Comparison of ENCODE assay signal across 17 cellular contexts in the genomic region with DNA sequence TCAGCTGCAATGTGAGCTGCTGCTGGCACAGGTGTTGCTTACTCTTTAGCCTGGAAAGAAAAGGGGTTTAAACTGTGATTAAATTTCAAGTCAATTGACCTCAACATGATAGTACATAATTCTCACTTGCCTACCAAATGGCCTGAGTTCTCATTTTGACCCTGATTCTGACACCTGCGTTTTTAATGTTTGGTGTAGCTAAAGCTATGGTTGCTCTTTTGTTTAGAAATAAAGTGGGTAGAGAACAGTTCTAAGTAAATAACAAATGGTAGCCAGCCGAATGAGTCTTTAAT.
A peak's percentile ranks its signal among the peaks of the same experiment; 100 is the strongest.
DNase-seq lines count a peak whose midpoint lies in the region; ATAC-seq and TF ChIP-seq lines count a peak whose summit lies in the region.
"Had no signal": no experiment of that assay in that cellular context is flagged by ENCODE, and none has a peak within 500 bp of the region (broad histone marks: within the 10 kb centered on the region; RNA-seq: fewer than 3 reads in every experiment).

No MANE protein-coding gene starts in this region.

- H3K27me3 Mint-ChIP-seq in WTC11 (ENCODE audit: low read depth) (no peaks in the 10 kb centered on the region), neural crest cell (ENCODE audit: low read depth) (no peaks in the 10 kb centered on the region)
- H3K27me3 Mint-ChIP-seq in T-helper 2 cell treated with Interferon-gamma antibody and Interleukin-4, amounts not matched to agents 5 μg/mL and 100 μg/mL, for 36 hours (ENCODE audit: low read depth), result no peaks in the 10 kb centered on the region
- H3K27me3 Mint-ChIP-seq: activated T-helper 17 cell treated with anti-CD3 and anti-CD28 coated beads, Interleukin-2, amount 50 U/mL, for 72 hours; naive B cell had no signal

- CTCF ChIA-PET in WTC11 (lab: Charles Lee), result interaction anchor here (0.6 to 1.7 kb wide), 4 partner anchors 23 to 1009 kb away, joined by 3 to 11 read pairs (median 4); no protein-coding TSS in a partner anchor

- TF ChIP-seq POLR2A in gastroesophageal sphincter (IDR thresholded peaks at IDR 0.05) (no peak), esophagus muscularis mucosa (IDR thresholded peaks at IDR 0.05; ENCODE audit: low read depth) (no peak)

- H3K36me3 Mint-ChIP-seq in WTC11, result no peaks in the 10 kb centered on the region
- H3K36me3 Mint-ChIP-seq in neural crest cell (ENCODE audit: low read depth), result no peaks in the 10 kb centered on the region
- H3K36me3 Mint-ChIP-seq in T-helper 2 cell treated with Interferon-gamma antibody and Interleukin-4, amounts not matched to agents 5 μg/mL and 100 μg/mL, for 36 hours (ENCODE audit: low read depth), result no peaks in the 10 kb centered on the region
- H3K36me3 Mint-ChIP-seq: naive B cell had no signal

- H3K9me3 ChIP-seq in HUES6 (ENCODE audit: control insufficient read depth, insufficient read depth, low read depth, low read length) (no peaks in the 10 kb centered on the region), gastroesophageal sphincter (no peaks in the 10 kb centered on the region), esophagus muscularis mucosa (no peaks in the 10 kb centered on the region)
- H3K9me3 ChIP-seq: prostate gland had no signal

- no peak overlapping the region for H3K9ac ChIP-seq in HUES6 (ENCODE audit: low read length)
- H3K9ac ChIP-seq: GM23248 had no signal

- H3K4me1 ChIP-seq in HUES6 (ENCODE audit: control insufficient read depth, insufficient read depth, low read length), result peaks cover 11% of the 10 kb centered on the region; the same call in 1 of the 2 replicates
- no peaks in the 10 kb centered on the region for H3K4me1 ChIP-seq in gastroesophageal sphincter
- peaks cover 0 to 5% (median 0%) of the 10 kb centered on the region in 4 donors for H3K4me1 ChIP-seq in esophagus muscularis mucosa
- H3K4me1 ChIP-seq: prostate gland had no signal

- no peak overlapping the region for H3K4me3 Mint-ChIP-seq in WTC11
- H3K4me3 Mint-ChIP-seq in neural crest cell, result peak overlapping the region; percentile 85
- H3K4me3 Mint-ChIP-seq in T-helper 2 cell treated with Interferon-gamma antibody and Interleukin-4, amounts not matched to agents 5 μg/mL and 100 μg/mL, for 36 hours, result no peak overlapping the region
- H3K4me3 Mint-ChIP-seq: activated T-helper 17 cell treated with anti-CD3 and anti-CD28 coated beads, Interleukin-2, amount 50 U/mL, for 72 hours; naive B cell had no signal

- WGBS in gastroesophageal sphincter (ENCODE audit: low coverage in 1 of 2), 2 donors, result 64 to 69% methylated on average over 2 of the region's 2 CpGs
- 75% methylated on average over 2 of the region's 2 CpGs for WGBS in esophagus muscularis mucosa

- H3K27ac Mint-ChIP-seq in WTC11, result peak overlapping the region; percentile 20
- H3K27ac Mint-ChIP-seq in neural crest cell (ENCODE audit: unreplicated experiment), result no peak overlapping the region
- no peak overlapping the region for H3K27ac Mint-ChIP-seq in T-helper 2 cell treated with Interferon-gamma antibody and Interleukin-4, amounts not matched to agents 5 μg/mL and 100 μg/mL, for 36 hours
- H3K27ac Mint-ChIP-seq: activated T-helper 17 cell treated with anti-CD3 and anti-CD28 coated beads, Interleukin-2, amount 50 U/mL, for 72 hours; naive B cell had no signal

- POLR2A ChIA-PET in WTC11 (lab: Charles Lee), result interaction anchor here (0.6 kb wide), 1 partner anchor 526 kb away, joined by 3 read pairs; no protein-coding TSS in a partner anchor

- no peak for TF ChIP-seq EP300 in gastroesophageal sphincter (IDR thresholded peaks at IDR 0.05)
- TF ChIP-seq EP300 in esophagus muscularis mucosa (IDR thresholded peaks at IDR 0.05), result no peak

- H3K27ac ChIP-seq in HUES6 (ENCODE audit: low read depth, low read length) (peak overlapping the region; percentile 1; the same call in 1 of the 2 replicates), gastroesophageal sphincter (no peak overlapping the region), esophagus muscularis mucosa (replicated peaks in 1 of 4) (no peak overlapping the region)
- H3K27ac ChIP-seq: GM23248, PC-9, prostate gland had no signal

- intact Hi-C loops in esophagus muscularis mucosa (cut with DNase I) (no loop called here), head of caudate nucleus (cut with DNase I) (loop anchor here (5.0 kb wide), 1 partner anchor 44 kb away; no protein-coding TSS in a partner anchor)

- ATAC-seq in WTC11 (no peak), gastroesophageal sphincter (no peak)
- ATAC-seq: activated T-helper 17 cell treated with anti-CD3 and anti-CD28 coated beads, Interleukin-2, amount 50 U/mL, for 72 hours had no signal

- DNase-seq in NCI-H2107 (lab: John Stamatoyannopoulos, UW) (peak; percentile 46), WTC11 (ENCODE audit: low spot score) (no peak), neural crest cell (ENCODE audit: low read depth, low spot score) (no peak), esophagus muscularis mucosa (ENCODE audit: extremely low spot score) (no peak), head of caudate nucleus (no peak)
- DNase-seq in T-helper 2 cell treated with Interferon-gamma antibody and Interleukin-4, amounts not matched to agents 5 μg/mL and 100 μg/mL, for 36 hours (ENCODE audit: low spot score), result no peak
- DNase-seq: GM23248; kidney; naive B cell; NCI-H226; PC-9; small intestine; stimulated activated CD4-positive, alpha-beta T cell treated with anti-CD3 and anti-CD28 coated beads, Interleukin-4, amount 100 ng/mL, for 24 hours had no signal

- H3K4me1 Mint-ChIP-seq in WTC11 (peaks cover 33% of the 10 kb centered on the region), neural crest cell (peaks cover 63% of the 10 kb centered on the region)
- no peaks in the 10 kb centered on the region for H3K4me1 Mint-ChIP-seq in T-helper 2 cell treated with Interferon-gamma antibody and Interleukin-4, amounts not matched to agents 5 μg/mL and 100 μg/mL, for 36 hours (ENCODE audit: low read depth)
- H3K4me1 Mint-ChIP-seq: activated T-helper 17 cell treated with anti-CD3 and anti-CD28 coated beads, Interleukin-2, amount 50 U/mL, for 72 hours; naive B cell had no signal

- no peaks in the 10 kb centered on the region for H3K36me3 ChIP-seq in HUES6 (ENCODE audit: control insufficient read depth, insufficient read depth, low read length)
- no peaks in the 10 kb centered on the region for H3K36me3 ChIP-seq in gastroesophageal sphincter
- no peaks in the 10 kb centered on the region for H3K36me3 ChIP-seq in esophagus muscularis mucosa
- H3K36me3 ChIP-seq: prostate gland had no signal

- no peak for TF ChIP-seq CTCF in WTC11 (IDR thresholded peaks at IDR 0.05)
- TF ChIP-seq CTCF in neural crest cell (conservative IDR thresholded peaks at IDR 0.05), result no peak
- no peak for TF ChIP-seq CTCF in gastroesophageal sphincter (IDR thresholded peaks at IDR 0.05)
- no peak for TF ChIP-seq CTCF in esophagus muscularis mucosa (IDR thresholded peaks at IDR 0.05)

- H3K27me3 ChIP-seq in HUES6 (ENCODE audit: control insufficient read depth, insufficient read depth, low read length), result no peaks in the 10 kb centered on the region
- no peaks in the 10 kb centered on the region for H3K27me3 ChIP-seq in gastroesophageal sphincter
- H3K27me3 ChIP-seq in esophagus muscularis mucosa, result no peaks in the 10 kb centered on the region

- H3K4me3 ChIP-seq in HUES6 (ENCODE audit: low read depth, low read length), result no peak overlapping the region
- H3K4me3 ChIP-seq in gastroesophageal sphincter, result no peak overlapping the region
- H3K4me3 ChIP-seq in esophagus muscularis mucosa, result no peak overlapping the region
- H3K4me3 ChIP-seq: GM23248, PC-9, prostate gland had no signal

- H3K9me3 Mint-ChIP-seq in WTC11 (no peaks in the 10 kb centered on the region), neural crest cell (no peaks in the 10 kb centered on the region)
- H3K9me3 Mint-ChIP-seq in T-helper 2 cell treated with Interferon-gamma antibody and Interleukin-4, amounts not matched to agents 5 μg/mL and 100 μg/mL, for 36 hours, result no peaks in the 10 kb centered on the region
- H3K9me3 Mint-ChIP-seq: activated T-helper 17 cell treated with anti-CD3 and anti-CD28 coated beads, Interleukin-2, amount 50 U/mL, for 72 hours had no signal

TF ChIP-seq in WTC11, 78 proteins besides CTCF, POLR2A, EP300 and RAD21 (continues in another document):
- TF ChIP-seq, protein P1, sequence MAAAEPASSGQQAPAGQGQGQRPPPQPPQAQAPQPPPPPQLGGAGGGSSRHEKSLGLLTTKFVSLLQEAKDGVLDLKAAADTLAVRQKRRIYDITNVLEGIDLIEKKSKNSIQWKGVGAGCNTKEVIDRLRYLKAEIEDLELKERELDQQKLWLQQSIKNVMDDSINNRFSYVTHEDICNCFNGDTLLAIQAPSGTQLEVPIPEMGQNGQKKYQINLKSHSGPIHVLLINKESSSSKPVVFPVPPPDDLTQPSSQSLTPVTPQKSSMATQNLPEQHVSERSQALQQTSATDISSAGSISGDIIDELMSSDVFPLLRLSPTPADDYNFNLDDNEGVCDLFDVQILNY (CRISPR knock-in tag; IDR thresholded peaks at IDR 0.05), result no peak
- TF ChIP-seq USF2 (CRISPR knock-in tag; IDR thresholded peaks at IDR 0.05), result no peak
- TF ChIP-seq, protein P2, sequence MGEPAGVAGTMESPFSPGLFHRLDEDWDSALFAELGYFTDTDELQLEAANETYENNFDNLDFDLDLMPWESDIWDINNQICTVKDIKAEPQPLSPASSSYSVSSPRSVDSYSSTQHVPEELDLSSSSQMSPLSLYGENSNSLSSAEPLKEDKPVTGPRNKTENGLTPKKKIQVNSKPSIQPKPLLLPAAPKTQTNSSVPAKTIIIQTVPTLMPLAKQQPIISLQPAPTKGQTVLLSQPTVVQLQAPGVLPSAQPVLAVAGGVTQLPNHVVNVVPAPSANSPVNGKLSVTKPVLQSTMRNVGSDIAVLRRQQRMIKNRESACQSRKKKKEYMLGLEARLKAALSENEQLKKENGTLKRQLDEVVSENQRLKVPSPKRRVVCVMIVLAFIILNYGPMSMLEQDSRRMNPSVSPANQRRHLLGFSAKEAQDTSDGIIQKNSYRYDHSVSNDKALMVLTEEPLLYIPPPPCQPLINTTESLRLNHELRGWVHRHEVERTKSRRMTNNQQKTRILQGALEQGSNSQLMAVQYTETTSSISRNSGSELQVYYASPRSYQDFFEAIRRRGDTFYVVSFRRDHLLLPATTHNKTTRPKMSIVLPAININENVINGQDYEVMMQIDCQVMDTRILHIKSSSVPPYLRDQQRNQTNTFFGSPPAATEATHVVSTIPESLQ (CRISPR knock-in tag; IDR thresholded peaks at IDR 0.05), result no peak
- TF ChIP-seq SMAD3 (CRISPR knock-in tag; IDR thresholded peaks at IDR 0.05; ENCODE audit: borderline replicate concordance), result no peak
